In the genomic region with DNA sequence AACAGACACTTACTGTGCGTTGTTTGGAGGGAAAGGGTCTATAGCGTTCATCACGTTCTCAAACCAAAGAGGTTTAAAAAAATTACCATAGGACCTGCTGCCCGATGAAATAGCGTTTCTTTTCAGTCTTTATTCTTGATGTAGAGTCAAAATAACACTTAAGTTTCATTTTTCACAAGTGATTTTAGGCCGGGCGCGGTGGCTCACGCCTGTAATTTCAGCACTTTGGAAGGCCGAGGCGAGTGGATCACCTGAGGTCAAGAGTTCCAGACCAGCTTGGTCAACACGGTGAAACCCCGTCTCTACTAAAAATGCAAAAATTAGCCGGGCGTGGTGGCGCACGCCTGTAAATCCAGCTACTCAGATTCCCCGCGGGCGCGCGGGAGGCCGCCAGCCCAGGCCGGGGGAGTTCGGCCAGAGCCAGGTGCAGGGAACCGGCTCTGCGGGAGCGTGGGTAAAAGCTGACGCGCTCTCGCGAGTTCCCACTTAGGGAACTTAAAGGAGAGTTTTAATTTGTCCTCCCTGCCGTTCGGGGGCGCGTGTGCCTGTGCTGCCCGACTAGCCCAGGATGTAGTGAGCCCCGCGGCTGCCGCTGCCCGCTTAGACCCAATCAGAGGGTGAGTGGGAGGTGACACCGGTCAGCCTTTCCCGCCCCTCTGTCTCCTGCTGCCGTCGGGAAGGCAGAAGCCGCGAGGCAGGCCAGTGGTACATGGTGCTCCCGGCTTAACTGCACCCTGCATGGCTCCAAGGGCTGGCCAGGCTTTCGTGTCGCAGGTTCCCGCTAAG, we compare ENCODE assay signal across 8 cellular contexts. TPM values are rescaled to one million over a fixed set of nuclear protein-coding genes. Genes with fewer than 3 reads are reported as not detected.
DNase-seq lines count a peak whose midpoint lies in the region; ATAC-seq and TF ChIP-seq lines count a peak whose summit lies in the region.

No MANE protein-coding gene starts in this region.

- DNase-seq in Ammon's horn (ENCODE audit: low spot score) (peak; percentile 76), dermis microvascular lymphatic vessel endothelial cell (ENCODE audit: low read depth in 2 of 2) (peak; percentile 69 to 82), lung (ENCODE audit: low spot score) (peak; percentile 69), NCI-H2196 (lab: John Stamatoyannopoulos, UW; ENCODE audit: unreplicated experiment) (no peak)
- peak; percentile 16 to 25 for DNase-seq in activated CD4-positive, alpha-beta T cell treated with anti-CD3 and anti-CD28 coated beads, Interleukin-2, amount 50 U/mL, for 24 hours (ENCODE audit: low read depth in 1 of 2, low spot score in 1 of 2)
- DNase-seq in stimulated activated CD4-positive, alpha-beta T cell treated with anti-CD3 and anti-CD28 coated beads, Interleukin-4, amount 100 ng/mL, for 48 hours (ENCODE audit: low read depth in 2 of 2) = peak; percentile 23 to 34

- no peaks in the 10 kb centered on the region for H3K9me3 ChIP-seq in lung (ENCODE audit: control insufficient read depth in 2 of 2, insufficient read depth in 1 of 2, low read length in 1 of 2)

- no peak for TF ChIP-seq CTCF in lung (IDR thresholded peaks at IDR 0.05; ENCODE audit: control extremely low read depth, extremely low read depth)

- no peaks in the 10 kb centered on the region for H3K36me3 ChIP-seq in lung (ENCODE audit: control insufficient read depth in 2 of 2, insufficient read depth in 2 of 2, low read length in 2 of 2)

- peak; percentile 70 for ATAC-seq in GM19351 (IDR thresholded peaks at IDR 0.05; ENCODE audit: unreplicated experiment)
- peak; percentile 53 for ATAC-seq in HG03565 (IDR thresholded peaks at IDR 0.05; ENCODE audit: unreplicated experiment)
- peak; percentile 37 for ATAC-seq in lung (ENCODE audit: insufficient read depth, low FRiP score)

- H3K4me3 ChIP-seq in lung = peak overlapping the region; percentile 98

- peaks cover 0 to 6% of the 10 kb centered on the region in 2 donors for H3K4me1 ChIP-seq in lung (ENCODE audit: control insufficient read depth in 2 of 2, insufficient read depth in 2 of 2, low read length in 2 of 2)

- no peaks in the 10 kb centered on the region for H3K27me3 ChIP-seq in lung (ENCODE audit: control insufficient read depth, insufficient read depth)

- H3K27ac ChIP-seq in lung (ENCODE audit: low read depth in 1 of 2, low read length in 1 of 2) = peak overlapping the region; percentile 25 to 93

- 11 to 31% methylated on average over 46 to 51 of the region's 51 CpGs for WGBS in lung, 2 donors

RNA-seq across cellular contexts. Expression of gene NEK3, which starts 35.8 kb away (rescaled TPM):
- 9.2 and 12.2 TPM in 2 replicates for total RNA-seq in dermis microvascular lymphatic vessel endothelial cell
- total RNA-seq in lung = 10 to 100 TPM; 14.2 to 30.9 TPM
- 10 to 100 TPM in 1 of 2 donors, 1 to 10 TPM in 1; 6.0 to 25.7 TPM for polyA plus RNA-seq in lung
